In the genomic region with DNA sequence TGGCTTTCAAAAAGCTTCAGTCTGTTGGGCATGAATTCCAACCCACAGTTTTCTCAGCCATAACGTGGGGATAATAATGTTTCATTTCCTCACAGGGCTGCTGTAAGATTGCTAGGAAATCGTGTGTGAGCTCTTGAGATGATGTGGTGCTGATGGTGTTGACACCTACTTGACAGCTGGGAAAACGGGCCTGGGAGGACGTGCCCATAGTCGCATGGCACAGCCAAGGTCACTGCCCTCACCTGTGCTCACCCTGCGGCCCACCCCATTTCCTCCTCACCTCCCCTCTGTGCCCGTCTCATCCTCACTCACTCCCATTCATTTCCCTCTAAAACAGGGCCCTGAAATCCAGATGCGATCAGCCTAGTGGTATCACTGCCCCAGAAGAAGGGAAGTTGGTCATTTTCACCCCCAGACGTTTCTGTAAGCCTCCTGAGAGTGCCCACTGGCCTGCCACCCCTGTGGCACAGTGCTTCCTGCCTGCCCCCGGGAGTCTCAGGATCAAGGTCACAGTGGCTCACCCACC, we compare ENCODE assay signal across 21 cellular contexts. TPM values are rescaled to one million over a fixed set of nuclear protein-coding genes. Genes with fewer than 3 reads are reported as not detected.
A peak's percentile ranks its signal among the peaks of the same experiment; 100 is the strongest.
DNase-seq lines count a peak whose midpoint lies in the region; FAIRE-seq and TF ChIP-seq lines count a peak whose summit lies in the region.
"Had no signal": no experiment of that assay in that cellular context is flagged by ENCODE, and none has a peak within 500 bp of the region (broad histone marks: within the 10 kb centered on the region; RNA-seq: fewer than 3 reads in every experiment).

No MANE protein-coding gene starts in this region.

- H2BK5ac ChIP-seq in H1 (ENCODE audit: low read depth, low read length), result no peak overlapping the region

- H3K4ac ChIP-seq in H1 (replicated peaks; ENCODE audit: insufficient read length, low read depth, low read length), result no peak overlapping the region

- no peaks in the 10 kb centered on the region for H3K36me3 ChIP-seq in right atrium auricular region
- H3K36me3 ChIP-seq in left ventricle myocardium inferior, result no peaks in the 10 kb centered on the region
- H3K36me3 ChIP-seq in H1 (ENCODE audit: control insufficient read depth in 2 of 4, insufficient read depth in 4 of 4, low read length in 3 of 4), result no peaks in the 10 kb centered on the region
- no peaks in the 10 kb centered on the region for H3K36me3 ChIP-seq in ascending aorta
- H3K36me3 ChIP-seq in mammary epithelial cell (ENCODE audit: insufficient read depth, low read length), result no peaks in the 10 kb centered on the region
- H3K36me3 ChIP-seq: BE2C had no signal

- TF ChIP-seq EP300 in H1 (IDR thresholded peaks at IDR 0.05; ENCODE audit: borderline replicate concordance in 1 of 2, low read depth in 2 of 2, low read length in 2 of 2), result no peak

- H2AFZ ChIP-seq in H1 (ENCODE audit: low read length), result no peak overlapping the region
- no peak overlapping the region for H2AFZ ChIP-seq in mammary epithelial cell (ENCODE audit: low read depth, low read length)

- in situ Hi-C loops in mammary epithelial cell (cut with MboI; ENCODE audit: low sequenced_read_pairs in 2 of 2), result no loop called here

- no peaks in the 10 kb centered on the region for H3K4me1 Mint-ChIP-seq in osteocyte (ENCODE audit: unreplicated experiment)
- H3K4me1 Mint-ChIP-seq: CD4-positive, CD25-positive, alpha-beta regulatory T cell; CD8-positive, alpha-beta memory T cell had no signal

- H3K27me3 Mint-ChIP-seq in osteocyte (ENCODE audit: unreplicated experiment), result peaks cover 42% of the 10 kb centered on the region

- BruUV-seq in mammary epithelial cell (replicated peaks; lab: Mats Ljungman, UMichigan), result no TSS peak

- H3K14ac ChIP-seq in H1 (ENCODE audit: insufficient read length), result no peak overlapping the region

- peak overlapping the region; percentile 38 for H4K8ac ChIP-seq in H1 (ENCODE audit: extremely low read depth, insufficient read depth, low read length)

- 82% methylated on average over 10 of the region's 10 CpGs; no CpG with 5 or more reads in 1 of the 2 experiments for WGBS in H1 (ENCODE audit: extremely low coverage in 1 of 2, insufficient coverage in 1 of 2, insufficient read length in 1 of 2, insufficient replicate concordance in 2 of 2, low coverage in 1 of 2, low lambda C conversion rate in 2 of 2, missing lambda C conversion rate in 1 of 2), 2 experiments
- WGBS in mammary epithelial cell (ENCODE audit: low coverage, missing lambda C conversion rate), result 59% methylated on average over 10 of the region's 10 CpGs

- H2BK20ac ChIP-seq in H1 (ENCODE audit: low read length), result no peak overlapping the region

- H3K9me3 Mint-ChIP-seq in osteocyte (ENCODE audit: unreplicated experiment), result no peaks in the 10 kb centered on the region
- H3K9me3 Mint-ChIP-seq: CD8-positive, alpha-beta memory T cell had no signal

- no peak for TF ChIP-seq RAD21 in H1 (IDR thresholded peaks at IDR 0.05 in 1 of 2, conservative IDR thresholded peaks at IDR 0.05 in 1 of 2; ENCODE audit: low read depth in 2 of 2, low read length in 2 of 2)

- H3K9ac ChIP-seq in H1 (replicated peaks in 1 of 4; ENCODE audit: extremely low read depth in 1 of 4, low read depth in 3 of 4, low read length in 3 of 4), result no peak overlapping the region
- no peak overlapping the region for H3K9ac ChIP-seq in mammary epithelial cell (ENCODE audit: insufficient read depth, low read length)

- intact Hi-C loops in left ventricle myocardium inferior (cut with micrococcal nuclease) (no loop called here), ascending aorta (cut with DNase I) (no loop called here), mammary epithelial cell (cut with micrococcal nuclease) (no loop called here)

- H3K27ac Mint-ChIP-seq in osteocyte (ENCODE audit: unreplicated experiment), result no peak overlapping the region
- H3K27ac Mint-ChIP-seq: CD8-positive, alpha-beta memory T cell had no signal

- no peak overlapping the region for H4K5ac ChIP-seq in H1 (ENCODE audit: insufficient read length, low read depth, low read length)

- no peak overlapping the region for H3K56ac ChIP-seq in H1 (replicated peaks; ENCODE audit: insufficient read length, low read depth, low read length)

- no peaks in the 10 kb centered on the region for H3K79me1 ChIP-seq in H1 (ENCODE audit: low read depth, low read length)

- no peak overlapping the region for H2BK12ac ChIP-seq in H1 (ENCODE audit: low read depth, low read length)

- TF ChIP-seq POLR2A in H1 (IDR thresholded peaks at IDR 0.05; ENCODE audit: control extremely low read depth in 1 of 2, low read depth in 2 of 2, low read length in 2 of 2), result no peak

- no peak overlapping the region for H2AK5ac ChIP-seq in H1 (ENCODE audit: low read depth, low read length)

- no peaks in the 10 kb centered on the region; the same call in 1 of the 2 replicates for H3K23me2 ChIP-seq in H1 (ENCODE audit: low read depth, low read length)

- H3K23ac ChIP-seq in H1 (ENCODE audit: insufficient read length), result no peak overlapping the region

- H2BK15ac ChIP-seq in H1 (ENCODE audit: low read length), result no peak overlapping the region

- H3K27me3 ChIP-seq in right atrium auricular region (no peaks in the 10 kb centered on the region), left ventricle myocardium inferior (ENCODE audit: low read depth) (peaks cover 12% of the 10 kb centered on the region), H1 (replicated peaks in 1 of 4; ENCODE audit: control insufficient read depth in 3 of 4, extremely low read depth in 1 of 4, insufficient read depth in 3 of 4, low read length in 3 of 4) (no peaks in the 10 kb centered on the region), ascending aorta (no peaks in the 10 kb centered on the region), mammary epithelial cell (ENCODE audit: insufficient read depth, low read length) (peaks cover 4% of the 10 kb centered on the region)
- H3K27me3 ChIP-seq: BE2C had no signal

- dilution Hi-C loops in mammary epithelial cell (cut with HindIII; ENCODE audit: low sequenced_read_pairs), result loop anchor here (5.0 kb wide), 1 partner anchor 69 kb away; no protein-coding TSS in a partner anchor

- H3K9me3 ChIP-seq in right atrium auricular region (no peaks in the 10 kb centered on the region), left ventricle myocardium inferior (replicated peaks) (no peaks in the 10 kb centered on the region), H1 (ENCODE audit: insufficient read depth in 2 of 2, low read depth in 1 of 2, low read length in 1 of 2) (no peaks in the 10 kb centered on the region), ascending aorta (no peaks in the 10 kb centered on the region), mammary epithelial cell (replicated peaks; ENCODE audit: insufficient read depth, low read length) (no peaks in the 10 kb centered on the region)
- H3K9me3 ChIP-seq: BE2C, HAP-1 had no signal

- peak; percentile 26 for DNase-seq in right atrium auricular region (ENCODE audit: low spot score)
- no peak for DNase-seq in left ventricle myocardium inferior
- DNase-seq in H1 (ENCODE audit: low read depth in 1 of 2, low spot score in 2 of 2), result peak in 1 of 2 experiments; percentile 35
- peak; percentile 51 for DNase-seq in osteocyte (ENCODE audit: extremely low spot score, unreplicated experiment)
- no peak for DNase-seq in ascending aorta (ENCODE audit: low spot score in 2 of 2)
- DNase-seq in mammary epithelial cell, result no peak
- DNase-seq: ACHN; BE2C; C1 segment of cervical spinal cord; CD4-positive, CD25-positive, alpha-beta regulatory T cell; CD8-positive, alpha-beta memory T cell; COR-L47; DMS 273 treated with DMSO at 0.1 percent for 48 hours; DMS53; DND-41; EL; GOT3 had no signal

- no peak overlapping the region for H3K18ac ChIP-seq in H1 (ENCODE audit: extremely low read depth, low read length)

- no peak for FAIRE-seq in H1 (lab: Jason Lieb, UNC)
- FAIRE-seq: A204.1, GM12878 had no signal

- H3K4me3 Mint-ChIP-seq in osteocyte (ENCODE audit: unreplicated experiment), result no peak overlapping the region
- H3K4me3 Mint-ChIP-seq: CD4-positive, CD25-positive, alpha-beta regulatory T cell; CD8-positive, alpha-beta memory T cell had no signal

- H3K27ac ChIP-seq in right atrium auricular region, result no peak overlapping the region
- no peak overlapping the region for H3K27ac ChIP-seq in left ventricle myocardium inferior (replicated peaks)
- no peak overlapping the region for H3K27ac ChIP-seq in H1 (ENCODE audit: low read depth, low read length)
- H3K27ac ChIP-seq in ascending aorta, result no peak overlapping the region
- H3K27ac ChIP-seq in mammary epithelial cell (ENCODE audit: insufficient read depth, low read depth, low read length), result no peak overlapping the region

- H4K20me1 ChIP-seq in H1 (replicated peaks in 1 of 2; ENCODE audit: control insufficient read depth in 1 of 2, insufficient read depth in 2 of 2, low read length in 2 of 2) (peaks cover 0 to 6% of the 10 kb centered on the region in 2 experiments), mammary epithelial cell (ENCODE audit: insufficient read depth, low read length) (no peaks in the 10 kb centered on the region)

- no peaks in the 10 kb centered on the region for H3K36me3 Mint-ChIP-seq in osteocyte (ENCODE audit: unreplicated experiment)
- H3K36me3 Mint-ChIP-seq: CD4-positive, CD25-positive, alpha-beta regulatory T cell had no signal

- POLR2A ChIA-PET in H1 (lab: Charles Lee; ENCODE audit: partially characterized antibody), result no interaction called here

- no peaks in the 10 kb centered on the region for H3K79me2 ChIP-seq in H1 (ENCODE audit: control insufficient read depth in 1 of 2, insufficient read depth in 2 of 2, low read length in 2 of 2)
- no peaks in the 10 kb centered on the region for H3K79me2 ChIP-seq in mammary epithelial cell (ENCODE audit: insufficient read depth, low read length)

- TF ChIP-seq CTCF in right atrium auricular region (IDR thresholded peaks at IDR 0.05) (no peak), left ventricle myocardium inferior (IDR thresholded peaks at IDR 0.05; ENCODE audit: borderline replicate concordance) (no peak), H1 (IDR thresholded peaks at IDR 0.05; ENCODE audit: control extremely low read depth in 1 of 3, insufficient read depth in 1 of 3, low read depth in 1 of 3, low read length in 3 of 3) (no peak), osteocyte (IDR thresholded peaks at IDR 0.05) (no peak), ascending aorta (IDR thresholded peaks at IDR 0.05) (no peak), mammary epithelial cell (conservative IDR thresholded peaks at IDR 0.05 in 1 of 2, IDR thresholded peaks at IDR 0.05 in 1 of 2; ENCODE audit: extremely low read depth in 1 of 2, insufficient read depth in 1 of 2, low read depth in 1 of 2, low read length in 2 of 2) (no peak)

- CTCF ChIA-PET in H1 (lab: Charles Lee; ENCODE audit: partially characterized antibody), result interaction anchor here (0.6 to 1.3 kb wide), 3 partner anchors 14 to 469 kb away, joined by 3 read pairs; no protein-coding TSS in a partner anchor
- CTCF ChIA-PET in mammary epithelial cell (lab: Charles Lee; ENCODE audit: low non-redundant PET), result no interaction called here

- no peak overlapping the region for H4K91ac ChIP-seq in H1 (replicated peaks; ENCODE audit: insufficient read length, low read length)

- H3K4me2 ChIP-seq in H1 (ENCODE audit: insufficient read depth in 1 of 2, low read depth in 2 of 2, low read length in 2 of 2), result no peak overlapping the region
- no peak overlapping the region for H3K4me2 ChIP-seq in mammary epithelial cell (ENCODE audit: insufficient read depth, low read depth, low read length)

- H3K4me3 ChIP-seq in right atrium auricular region, result no peak overlapping the region
- H3K4me3 ChIP-seq in left ventricle myocardium inferior, result no peak overlapping the region
- no peak overlapping the region for H3K4me3 ChIP-seq in H1 (ENCODE audit: extremely low read depth in 1 of 4, insufficient read depth in 2 of 4, low read depth in 3 of 4, low read length in 4 of 4)
- no peak overlapping the region for H3K4me3 ChIP-seq in ascending aorta
- no peak overlapping the region for H3K4me3 ChIP-seq in mammary epithelial cell (replicated peaks in 1 of 3; ENCODE audit: insufficient read depth in 1 of 3, low read depth in 2 of 3, low read length in 3 of 3)
- H3K4me3 ChIP-seq: GM12878, HAP-1 had no signal

- H2BK120ac ChIP-seq in H1 (replicated peaks; ENCODE audit: low read depth, low read length), result no peak overlapping the region

- H3K4me1 ChIP-seq in right atrium auricular region (no peaks in the 10 kb centered on the region), left ventricle myocardium inferior (peaks cover 6% of the 10 kb centered on the region), H1 (replicated peaks in 1 of 4; ENCODE audit: control insufficient read depth in 3 of 4, insufficient read depth in 4 of 4, low read length in 3 of 4) (peaks cover 0 to 3% (median 0%) of the 10 kb centered on the region in 4 experiments; a peak in 1 of 7 replicates), ascending aorta (no peaks in the 10 kb centered on the region), mammary epithelial cell (ENCODE audit: insufficient read depth, low read length) (no peaks in the 10 kb centered on the region)
- H3K4me1 ChIP-seq: BE2C had no signal

RNA-seq across cellular contexts. Expression of a gene that starts 33.0 kb away (rescaled TPM):
- total RNA-seq in right atrium auricular region, result under 1 TPM in 1 of 2 donors, not detected in 1; 0.12 TPM
- total RNA-seq in left ventricle myocardium inferior, result not detected
- total RNA-seq in H1 (2021; fragmentation: NEBNext Ultra II Directional; extraction: Animal tissue kit (Norgen Biotek cat#: 25700)), result 16.3 and 16.4 TPM in 2 replicates
- 11.9 and 14.1 TPM in 2 replicates for polyA plus RNA-seq in H1 (2011; rRNA removed)
- polyA plus RNA-seq in H1 (2011; cell fraction: cytosol; rRNA removed), result 12.9 TPM
- polyA plus RNA-seq in H1 (2011; cell fraction: nucleus; rRNA removed), result 13.3 TPM
- polyA plus RNA-seq in H1 (2012, experiment 1 of 2), result 16.3 to 19.4 TPM (median 17.9 TPM) in 4 replicates
- 14.1 TPM for polyA plus RNA-seq in H1 (2012, experiment 2 of 2)
- 2.7 TPM for polyA plus RNA-seq in H1 (2013, experiment 1 of 2)
- polyA plus RNA-seq in H1 (2013, experiment 2 of 2), result 2.9 TPM
- 32.4 and 35.8 TPM in 2 replicates for polyA minus RNA-seq in H1 (2011; rRNA and poly(A)+ RNA removed)
- polyA minus RNA-seq in H1 (2011; cell fraction: cytosol; rRNA and poly(A)+ RNA removed), result 7.0 TPM
- polyA minus RNA-seq in H1 (2011; cell fraction: nucleus; rRNA and poly(A)+ RNA removed), result 9.8 TPM
- total RNA-seq in osteocyte, result 0.11 TPM in 1 of 2 replicates, not detected in the other
- not detected for total RNA-seq in ascending aorta
- not detected for total RNA-seq in mammary epithelial cell
- polyA plus RNA-seq in mammary epithelial cell, result not detected
- polyA minus RNA-seq in mammary epithelial cell, result not detected
- total RNA-seq: CD4-positive, CD25-positive, alpha-beta regulatory T cell; CD8-positive, alpha-beta memory T cell; GM12878; HT-29 had no signal
- polyA plus RNA-seq: CD4-positive, CD25-positive, alpha-beta regulatory T cell; CD8-positive, alpha-beta memory T cell; GM12878 had no signal

Comparison
In these comparisons a context has a peak if more than half of its experiments do, and no peak if none do; other contexts are left out.
1. DNase-seq: peak in right atrium auricular region (single experiment) and osteocyte (single experiment); none in left ventricle myocardium inferior (single experiment), ascending aorta (0 of 2) and mammary epithelial cell (single experiment).
2. RNA of a gene that starts 33.0 kb away (total RNA-seq): 16.3 to 16.4 TPM in H1; 0.12 TPM in right atrium auricular region, 0.11 TPM in osteocyte, not detected in mammary epithelial cell, not detected in left ventricle myocardium inferior (single experiment) and not detected in ascending aorta (single experiment); every median in the first group is over 10 times any median in the second.